ENCODE assay signal across 18 cellular contexts in the genomic region with DNA sequence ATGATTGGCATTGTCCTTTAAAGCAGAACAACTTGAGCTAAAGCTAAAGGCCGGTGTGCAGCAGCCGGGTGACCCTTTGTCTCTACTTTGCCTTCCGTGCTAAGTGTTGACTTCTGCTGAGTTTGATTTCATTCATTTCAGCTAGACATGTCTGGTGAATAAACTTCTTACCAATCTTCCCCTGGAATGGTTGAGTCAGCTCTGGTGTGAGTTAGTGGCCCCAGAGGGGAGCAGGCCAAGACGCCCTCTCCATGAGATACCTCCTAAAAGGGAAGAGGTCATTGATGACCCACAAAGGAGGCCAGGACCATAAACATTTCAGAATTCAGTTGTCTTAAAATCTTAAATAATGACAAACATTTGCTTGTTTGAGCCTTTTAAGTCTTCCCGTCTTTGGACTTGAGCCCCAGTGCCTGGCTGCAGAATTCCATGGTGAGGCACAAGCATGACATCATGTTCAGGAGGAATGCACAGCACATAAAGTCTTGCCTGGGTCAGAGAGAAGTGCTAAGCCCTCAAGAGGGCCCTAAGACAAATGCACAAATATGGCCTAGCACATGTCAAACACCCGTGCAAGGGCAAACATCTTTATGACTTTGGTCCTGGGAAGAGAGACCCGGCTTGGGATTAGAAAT.
A peak's percentile ranks its signal among the peaks of the same experiment; 100 is the strongest.
DNase-seq lines count a peak whose midpoint lies in the region; ATAC-seq, FAIRE-seq and TF ChIP-seq lines count a peak whose summit lies in the region.
"Had no signal": no experiment of that assay in that cellular context is flagged by ENCODE, and none has a peak within 500 bp of the region (broad histone marks: within the 10 kb centered on the region; RNA-seq: fewer than 3 reads in every experiment).

No MANE protein-coding gene starts in this region.

- no peaks in the 10 kb centered on the region for H3K9me3 ChIP-seq in HepG2 (ENCODE audit: low read length)
- H3K9me3 ChIP-seq in right lobe of liver, result no peaks in the 10 kb centered on the region
- no peaks in the 10 kb centered on the region for H3K9me3 ChIP-seq in aorta (ENCODE audit: control insufficient read depth, low read length)
- H3K9me3 ChIP-seq in SK-N-SH, result no peaks in the 10 kb centered on the region
- no peaks in the 10 kb centered on the region for H3K9me3 ChIP-seq in OCI-LY7 (ENCODE audit: low read length)
- H3K9me3 ChIP-seq: thyroid gland had no signal

- H2AFZ ChIP-seq in HepG2 (ENCODE audit: low read length) (no peak overlapping the region), SK-N-SH (ENCODE audit: low read depth) (no peak overlapping the region), OCI-LY7 (ENCODE audit: low read length) (no peak overlapping the region)

- TF ChIP-seq POLR2A in HepG2 (IDR thresholded peaks at IDR 0.05; ENCODE audit: insufficient read depth in 1 of 2, low read depth in 2 of 2, low read length in 2 of 2) (no peak), right lobe of liver (IDR thresholded peaks at IDR 0.05) (no peak)

- H3K4me2 ChIP-seq in HepG2 (ENCODE audit: low read depth, low read length) (no peak overlapping the region), SK-N-SH (no peak overlapping the region), OCI-LY7 (ENCODE audit: low read length) (no peak overlapping the region)

- POLR2A ChIA-PET in HepG2 (lab: Yijun Ruan, JAX), result interaction anchor here (0.9 kb wide), 1 partner anchor 39 kb away, joined by 3 read pairs; no protein-coding TSS in a partner anchor
- POLR2A ChIA-PET in SK-N-SH (lab: Yijun Ruan, JAX), result no interaction called here
- POLR2A ChIA-PET in OCI-LY7 (lab: Charles Lee), result interaction anchor here (1.7 kb wide), 1 partner anchor 18 kb away, joined by 6 read pairs; no protein-coding TSS in a partner anchor

- H3F3A ChIP-seq in SK-N-SH (replicated peaks; ENCODE audit: insufficient read depth), result no peaks in the 10 kb centered on the region

- intact Hi-C loops in HepG2 (cut with micrococcal nuclease; ENCODE audit: unreplicated experiment) (no loop called here), right lobe of liver (cut with DNase I) (no loop called here), aorta (cut with DNase I) (no loop called here), OCI-LY7 (cut with micrococcal nuclease; ENCODE audit: unreplicated experiment) (no loop called here)

- FAIRE-seq in HepG2 (lab: Jason Lieb, UNC), result no peak
- FAIRE-seq: D721Med had no signal

- CTCF ChIA-PET in HepG2 (lab: Yijun Ruan, JAX; ENCODE audit: low intra/inter-chr PET ratio, low total read pairs), result no interaction called here
- CTCF ChIA-PET in SK-N-SH (lab: Yijun Ruan, JAX), result interaction anchor here (0.6 to 1.0 kb wide), 2 partner anchors 19 to 73 kb away, joined by 3 read pairs; no protein-coding TSS in a partner anchor
- CTCF ChIA-PET in OCI-LY7 (lab: Charles Lee; ENCODE audit: unreplicated experiment), result no interaction called here

- no peaks in the 10 kb centered on the region for H4K20me1 ChIP-seq in HepG2 (ENCODE audit: insufficient read depth, low read length)
- no peaks in the 10 kb centered on the region for H4K20me1 ChIP-seq in SK-N-SH (ENCODE audit: insufficient read depth)
- no peaks in the 10 kb centered on the region for H4K20me1 ChIP-seq in OCI-LY7 (ENCODE audit: insufficient read depth, low read length)

- TF ChIP-seq CTCF in HepG2 (CRISPR knock-in tag; IDR thresholded peaks at IDR 0.05) (no peak), right lobe of liver (IDR thresholded peaks at IDR 0.05) (no peak), SK-N-SH (IDR thresholded peaks at IDR 0.05) (no peak), OCI-LY7 (conservative IDR thresholded peaks at IDR 0.05; ENCODE audit: low read length) (no peak)

- H3K4me1 ChIP-seq in HepG2 (ENCODE audit: insufficient read depth, low read length) (peaks cover 66% of the 10 kb centered on the region), right lobe of liver (no peaks in the 10 kb centered on the region), aorta (ENCODE audit: control insufficient read depth in 1 of 2, insufficient read depth in 2 of 2, low read length in 2 of 2) (no peaks in the 10 kb centered on the region), SK-N-SH (ENCODE audit: control insufficient read depth in 1 of 2, insufficient read depth in 2 of 2, low read depth in 1 of 2, low read length in 1 of 2) (peaks cover 0 to 3% of the 10 kb centered on the region in 2 experiments; a peak in 1 of 4 replicates), OCI-LY7 (ENCODE audit: insufficient read depth, low read length, poor library complexity, severe bottlenecking) (peaks cover 27% of the 10 kb centered on the region)
- H3K4me1 ChIP-seq: foreskin keratinocyte had no signal

- TF ChIP-seq EP300 in HepG2 (IDR thresholded peaks at IDR 0.05; ENCODE audit: low read depth in 2 of 2, low read length in 2 of 2), result no peak
- no peak for TF ChIP-seq EP300 in HepG2 (CRISPR knock-in tag; IDR thresholded peaks at IDR 0.05; ENCODE audit: borderline replicate concordance)
- no peak for TF ChIP-seq EP300 in SK-N-SH (IDR thresholded peaks at IDR 0.05; ENCODE audit: borderline replicate concordance in 1 of 2, low read depth in 1 of 2, low read length in 1 of 2)

- H3K4me3 ChIP-seq in HepG2 (replicated peaks in 1 of 3; ENCODE audit: insufficient read depth in 1 of 3, low read depth in 2 of 3, low read length in 3 of 3) (no peak overlapping the region), right lobe of liver (no peak overlapping the region), aorta (ENCODE audit: low read length in 2 of 2) (no peak overlapping the region), SK-N-SH (ENCODE audit: low read depth in 2 of 2, low read length in 1 of 2) (no peak overlapping the region), OCI-LY7 (ENCODE audit: low read depth, low read length, poor library complexity, severe bottlenecking) (no peak overlapping the region)
- H3K4me3 ChIP-seq: lung, thyroid gland had no signal

- no peak for DNase-seq in HepG2 (ENCODE audit: low spot score)
- DNase-seq in right lobe of liver, result no peak
- DNase-seq in amniotic epithelial cell (ENCODE audit: low read depth), result peak; percentile 60
- peak; percentile 42 for DNase-seq in kidney tubule cell (ENCODE audit: low spot score)
- no peak for DNase-seq in aorta
- no peak for DNase-seq in SK-N-SH
- no peak for DNase-seq in OCI-LY7 (ENCODE audit: low spot score)
- DNase-seq in activated CD8-positive, alpha-beta memory T cell treated with anti-CD3 and anti-CD28 coated beads for 24 hours, result no peak
- DNase-seq: activated CD4-positive, CD25-positive, alpha-beta regulatory T cell; activated CD8-positive, alpha-beta memory T cell treated with anti-CD3 and anti-CD28 coated beads, Interleukin-2, amount 50 U/mL, for 48 hours; activated naive CD4-positive, alpha-beta T cell treated with anti-CD3 and anti-CD28 coated beads, Interleukin-2, amount 10 ng/mL, durations not matched to agents 7 days and 5 days; foreskin keratinocyte; NCI-H1105 treated with DMSO at 0.1 percent for 48 hours; RPMI8226; stimulated activated CD4-positive, alpha-beta T cell treated with anti-CD3 and anti-CD28 coated beads, Interleukin-2, amount 100 ng/mL, for 24 hours; thyroid gland had no signal

- 97% methylated on average over 7 of the region's 7 CpGs for WGBS in HepG2 (ENCODE audit: low lambda C conversion rate)
- 90% methylated on average over 5 of the region's 7 CpGs for WGBS in right lobe of liver (ENCODE audit: insufficient coverage, low coverage, low lambda C conversion rate, missing lambda C conversion rate)
- WGBS in aorta, 2 donors, result 78 to 80% methylated on average over 7 of the region's 7 CpGs
- WGBS in SK-N-SH (ENCODE audit: low lambda C conversion rate), result 95% methylated on average over 7 of the region's 7 CpGs

- in situ Hi-C loops in HepG2 (cut with HindIII; ENCODE audit: extremely low pct_ligation_motif_present, low pct_unique_long_range_greater_than_20kb), result no loop called here

- no TSS peak for BruUV-seq in HepG2 (replicated peaks; lab: Mats Ljungman, UMichigan)
- BruUV-seq in OCI-LY7 (replicated peaks; lab: Mats Ljungman, UMichigan), result no TSS peak

- H3K27ac ChIP-seq in HepG2 (ENCODE audit: extremely low read length, insufficient read depth, low read length) (no peak overlapping the region), right lobe of liver (no peak overlapping the region), aorta (ENCODE audit: low read depth in 1 of 2, low read length in 2 of 2) (no peak overlapping the region), SK-N-SH (ENCODE audit: low read depth in 2 of 2, low read length in 1 of 2) (no peak overlapping the region), OCI-LY7 (ENCODE audit: low read depth, low read length, poor library complexity, severe bottlenecking) (no peak overlapping the region)
- H3K27ac ChIP-seq: foreskin keratinocyte, thyroid gland had no signal

- H3K9ac ChIP-seq in HepG2 (ENCODE audit: insufficient read depth, low read depth, low read length) (no peak overlapping the region), SK-N-SH (no peak overlapping the region)

- no peaks in the 10 kb centered on the region for H3K9me2 ChIP-seq in SK-N-SH
- no peaks in the 10 kb centered on the region for H3K9me2 ChIP-seq in OCI-LY7 (ENCODE audit: insufficient read depth, low read length)

- H3K27me3 ChIP-seq in HepG2 (ENCODE audit: control insufficient read depth in 1 of 2, insufficient read depth in 2 of 2, low read length in 2 of 2) (no peaks in the 10 kb centered on the region), right lobe of liver (no peaks in the 10 kb centered on the region), aorta (ENCODE audit: control insufficient read depth in 1 of 2, insufficient read depth in 2 of 2, low read length in 1 of 2) (no peaks in the 10 kb centered on the region), SK-N-SH (ENCODE audit: insufficient read depth) (no peaks in the 10 kb centered on the region)
- H3K27me3 ChIP-seq: foreskin keratinocyte, thyroid gland had no signal

- H3K79me2 ChIP-seq in HepG2 (ENCODE audit: insufficient read depth, low read length) (no peaks in the 10 kb centered on the region), SK-N-SH (ENCODE audit: insufficient read depth) (no peaks in the 10 kb centered on the region), OCI-LY7 (ENCODE audit: insufficient read depth, low read depth, low read length) (no peaks in the 10 kb centered on the region)

- TF ChIP-seq RAD21 in HepG2 (CRISPR knock-in tag; IDR thresholded peaks at IDR 0.05) (no peak), SK-N-SH (IDR thresholded peaks at IDR 0.05; ENCODE audit: low read length) (no peak)

- ATAC-seq in HepG2 (no peak), right lobe of liver (no peak), aorta (ENCODE audit: low FRiP score) (peak; percentile 74)
- ATAC-seq: foreskin keratinocyte had no signal

- H3K36me3 ChIP-seq in HepG2 (replicated peaks in 1 of 2; ENCODE audit: control insufficient read depth in 1 of 2, insufficient read depth in 2 of 2, low read length in 2 of 2) (no peaks in the 10 kb centered on the region), right lobe of liver (no peaks in the 10 kb centered on the region), aorta (ENCODE audit: control insufficient read depth in 1 of 2, insufficient read depth in 2 of 2, low read length in 1 of 2) (no peaks in the 10 kb centered on the region), SK-N-SH (replicated peaks in 1 of 2; ENCODE audit: control insufficient read depth in 1 of 2, insufficient read depth in 2 of 2, low read length in 1 of 2) (no peaks in the 10 kb centered on the region), OCI-LY7 (ENCODE audit: insufficient read depth, low read length) (no peaks in the 10 kb centered on the region)
- H3K36me3 ChIP-seq: thyroid gland had no signal

TF ChIP-seq in SK-N-SH, 30 proteins besides CTCF, POLR2A, EP300 and RAD21 (continues in another document):
- no peak for TF ChIP-seq POLR2AphosphoS5 (IDR thresholded peaks at IDR 0.05; ENCODE audit: low read depth, low read length)

Comparison
In these comparisons a context has a peak if more than half of its experiments do, and no peak if none do; other contexts are left out.
1. DNase-seq: peak in amniotic epithelial cell (single experiment) and kidney tubule cell (single experiment); none in HepG2 (single experiment), right lobe of liver (0 of 3), aorta (0 of 2), SK-N-SH (single experiment), OCI-LY7 (single experiment) and activated CD8-positive, alpha-beta memory T cell treated with anti-CD3 and anti-CD28 coated beads for 24 hours (single experiment).